Comparison of ENCODE assay signal across 19 cellular contexts in genomic region chr1:178899402-178899801, GRCh38. TPM values are rescaled to one million over a fixed set of nuclear protein-coding genes. Genes with fewer than 3 reads are reported as not detected.
"Had no signal": no experiment of that assay in that cellular context is flagged by ENCODE, and none has a peak within 500 bp of the region (broad histone marks: within the 10 kb centered on the region; RNA-seq: fewer than 3 reads in every experiment).

No MANE protein-coding gene starts in this region.

- H3K4me3 ChIP-seq: gastrocnemius medialis, heart right ventricle, smooth muscle cell, testis had no signal

- H3K27ac Mint-ChIP-seq: activated CD4-positive, alpha-beta T cell treated with anti-CD3 and anti-CD28 coated beads, Interleukin-2, amount 10 ng/mL, durations not matched to agents 24 days and 14 days; type B pancreatic cell had no signal

- H3K27me3 ChIP-seq: gastrocnemius medialis, heart right ventricle, testis had no signal

- H3K27me3 Mint-ChIP-seq: activated CD4-positive, alpha-beta T cell treated with anti-CD3 and anti-CD28 coated beads, Interleukin-2, amount 10 ng/mL, durations not matched to agents 24 days and 14 days; naive thymus-derived CD8-positive, alpha-beta T cell; type B pancreatic cell had no signal

- H3K4me2 ChIP-seq: smooth muscle cell had no signal

- H3K4me3 Mint-ChIP-seq: activated CD4-positive, alpha-beta T cell treated with anti-CD3 and anti-CD28 coated beads, Interleukin-2, amount 10 ng/mL, durations not matched to agents 24 days and 14 days; central memory CD8-positive, alpha-beta T cell; naive thymus-derived CD8-positive, alpha-beta T cell; type B pancreatic cell had no signal

- H3K4me1 ChIP-seq: gastrocnemius medialis, testis had no signal

- ATAC-seq: gastrocnemius medialis; heart right ventricle; left cardiac atrium; naive thymus-derived CD8-positive, alpha-beta T cell; sciatic nerve had no signal

- DNase-seq: activated CD4-positive, alpha-beta T cell treated with anti-CD3 and anti-CD28 coated beads, Interleukin-2, amount 10 ng/mL, durations not matched to agents 24 days and 14 days; activated CD8-positive, alpha-beta memory T cell treated with anti-CD3 and anti-CD28 coated beads for 24 hours; activated gamma-delta T cell treated with Interleukin-2 at 50 U/mL for 16 hours; aorta; cortex of kidney; effector CD4-positive, alpha-beta T cell; gastrocnemius medialis; heart right ventricle; left cardiac atrium; mesendoderm; naive thymus-derived CD8-positive, alpha-beta T cell; stimulated activated CD4-positive, alpha-beta T cell treated with anti-CD3 and anti-CD28 coated beads, Interleukin-4, amount 100 ng/mL, for 1 hour; T-helper 1 cell; T1000; testis had no signal

- H3K27ac ChIP-seq: gastrocnemius medialis, heart right ventricle, testis had no signal

RNA-seq across cellular contexts. Expression of gene ANGPTL1, which starts 28.5 kb away (rescaled TPM):
- total RNA-seq: activated CD4-positive, alpha-beta T cell treated with anti-CD3 and anti-CD28 coated beads, Interleukin-2, amount 10 ng/mL, durations not matched to agents 24 days and 14 days; naive thymus-derived CD8-positive, alpha-beta T cell had no signal
- polyA plus RNA-seq: naive thymus-derived CD8-positive, alpha-beta T cell had no signal
